ENCODE assay signal across 1 cellular context in genomic region chr1:151581446-151581845, GRCh38.
TF ChIP-seq lines count a peak whose summit lies in the region.

No MANE protein-coding gene starts in this region.

TF ChIP-seq in GM23338, 12 proteins besides CTCF, POLR2A, EP300 and RAD21 (continued from another document):
- no peak for TF ChIP-seq ZNF462 (CRISPR knock-in tag; IDR thresholded peaks at IDR 0.05)
- TF ChIP-seq EZH2phosphoT487 (IDR thresholded peaks at IDR 0.05; ENCODE audit: unreplicated experiment) = no peak
- TF ChIP-seq POLR2AphosphoS5 (IDR thresholded peaks at IDR 0.05; ENCODE audit: low read depth) = no peak
- no peak for TF ChIP-seq ZNF114 (CRISPR knock-in tag; IDR thresholded peaks at IDR 0.05)
- TF ChIP-seq STAT1 (IDR thresholded peaks at IDR 0.05; ENCODE audit: unreplicated experiment) = no peak
- TF ChIP-seq CREB1 (CRISPR knock-in tag; IDR thresholded peaks at IDR 0.05; ENCODE audit: low read depth) = no peak
TF ChIP-seq in GM23338: peak in this region for 0.
